In the genomic region with DNA sequence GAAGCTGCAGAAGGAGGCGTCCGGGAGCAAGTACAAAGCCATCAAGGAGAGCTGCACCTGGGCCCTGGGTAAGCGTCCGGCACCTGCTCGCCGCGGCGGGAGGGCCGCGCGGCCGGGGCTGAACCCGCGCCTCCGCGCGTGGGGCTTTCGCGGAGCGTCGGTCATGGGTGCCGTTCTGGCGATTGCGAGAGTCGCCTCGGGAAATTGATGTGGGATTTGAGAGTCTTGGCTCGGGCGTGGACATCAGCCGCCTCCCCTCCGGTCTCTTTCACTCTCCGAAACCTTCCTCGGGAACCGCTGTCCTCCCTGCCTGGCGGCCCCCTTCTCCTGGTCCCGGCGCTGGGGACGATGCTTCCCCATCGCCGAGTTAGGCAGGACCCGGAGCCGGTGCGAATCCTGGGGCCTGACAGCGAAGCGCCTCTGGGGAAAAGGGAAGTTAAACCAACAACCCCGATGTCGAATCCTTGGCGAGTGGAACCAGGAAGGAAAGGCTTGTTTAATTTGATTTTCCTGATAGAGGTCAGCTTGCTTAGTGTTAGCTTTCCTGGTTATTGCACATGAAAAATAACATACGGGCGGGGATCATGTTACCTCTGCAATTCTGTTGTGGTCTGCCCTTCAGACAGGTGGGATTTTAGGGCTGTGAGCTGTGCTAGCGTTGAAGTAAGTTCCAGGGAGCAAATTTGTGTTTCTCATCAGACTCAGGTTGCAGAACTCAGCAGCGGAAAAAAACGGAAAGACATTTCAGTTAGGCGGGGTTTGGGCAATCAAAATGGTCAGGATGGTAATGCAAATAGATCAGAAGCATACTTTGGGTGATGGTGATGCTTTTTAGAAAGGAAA, we compare ENCODE assay signal across 8 cellular contexts. TPM values are rescaled to one million over a fixed set of nuclear protein-coding genes. Genes with fewer than 3 reads are reported as not detected.
DNase-seq lines count a peak whose midpoint lies in the region; ATAC-seq, FAIRE-seq and TF ChIP-seq lines count a peak whose summit lies in the region.

No MANE protein-coding gene starts in this region.

- peak overlapping the region; percentile 87 to 91 (median 89) for H3K4me3 Mint-ChIP-seq in brain

- H3K4me1 ChIP-seq in skeletal muscle tissue (ENCODE audit: control insufficient read depth in 3 of 3, insufficient read depth in 3 of 3, low read length in 3 of 3), result peaks cover 0 to 15% (median 10%) of the 10 kb centered on the region in 3 donors

- ATAC-seq in HG02571 (IDR thresholded peaks at IDR 0.05; ENCODE audit: unreplicated experiment), result peak; percentile 29

- H3K4me1 Mint-ChIP-seq in brain, result peaks cover 32% of the 10 kb centered on the region

- FAIRE-seq in RCC 7860 (lab: Jason Lieb, UNC), result no peak

- no peak overlapping the region for H3K27ac ChIP-seq in skeletal muscle tissue (ENCODE audit: low read depth, low read length)

- H3K9me3 Mint-ChIP-seq in brain, result peaks cover 0 to 6% (median 2%) of the 10 kb centered on the region in 5 experiments

- TF ChIP-seq CTCF in GM12865 (IDR thresholded peaks at IDR 0.05; ENCODE audit: insufficient read depth, low read depth, low read length, missing control alignments), result no peak
- no peak for TF ChIP-seq CTCF in brain (conservative IDR thresholded peaks at IDR 0.05)

- peak overlapping the region; percentile 49 for H3K4me3 ChIP-seq in GM12865 (ENCODE audit: low read depth, low read length)
- H3K4me3 ChIP-seq in skeletal muscle tissue (ENCODE audit: low read length in 3 of 3), result peak overlapping the region; percentile 59 to 70 (median 61)

- H3K27me3 ChIP-seq in skeletal muscle tissue (ENCODE audit: control insufficient read depth in 3 of 3, insufficient read depth in 3 of 3, low read length in 3 of 3), result peaks cover 25 to 44% (median 26%) of the 10 kb centered on the region in 3 donors

- DNase-seq in GM12865 (ENCODE audit: low read depth) (no peak), NCI-H2171 treated with DMSO at 0.1 percent for 48 hours (lab: John Stamatoyannopoulos, UW) (peak; percentile 93), iris pigment epithelial cell (ENCODE audit: low read depth) (peak; percentile 8), RCC 7860 (ENCODE audit: low spot score) (no peak), NCI-H2227 treated with DMSO at 0.1 percent for 48 hours (lab: John Stamatoyannopoulos, UW) (no peak)

- H3K27me3 Mint-ChIP-seq in brain, result peaks cover 55% of the 10 kb centered on the region

- H3K27ac Mint-ChIP-seq in brain, result peak overlapping the region; percentile 73 to 97 (median 81)

- H3K36me3 Mint-ChIP-seq in brain, result no peaks in the 10 kb centered on the region

- peak overlapping the region in 2 of 3 donors; percentile 18 to 53 for H3K9ac ChIP-seq in skeletal muscle tissue (ENCODE audit: low read depth in 1 of 3, low read length in 3 of 3)

- no peaks in the 10 kb centered on the region for H3K9me3 ChIP-seq in skeletal muscle tissue (ENCODE audit: control insufficient read depth in 3 of 3, low read length in 3 of 3)

- no peaks in the 10 kb centered on the region for H3K36me3 ChIP-seq in skeletal muscle tissue (ENCODE audit: control insufficient read depth in 3 of 3, insufficient read depth in 3 of 3, low read length in 3 of 3)

RNA-seq across cellular contexts. Expression of a gene that starts 0.6 kb away (rescaled TPM):
- 17.7 TPM for polyA plus RNA-seq in brain (ENCODE audit: insufficient read depth, low read depth, low replicate concordance)
- 1.0 TPM for total RNA-seq in skeletal muscle tissue

RNA-seq across cellular contexts. Expression of a gene that starts 55.1 kb away (rescaled TPM):
- 57.7 TPM for polyA plus RNA-seq in brain (ENCODE audit: insufficient read depth, low read depth, low replicate concordance)
- 1.0 TPM for total RNA-seq in skeletal muscle tissue

RNA-seq across cellular contexts. Expression of a gene that starts 56.0 kb away (rescaled TPM):
- not detected for polyA plus RNA-seq in brain (ENCODE audit: insufficient read depth, low read depth, low replicate concordance)
- total RNA-seq in skeletal muscle tissue, result not detected

Comparison
In these comparisons a context has a peak if more than half of its experiments do, and no peak if none do; other contexts are left out.
1. DNase-seq: peak in NCI-H2171 treated with DMSO at 0.1 percent for 48 hours (single experiment) and iris pigment epithelial cell (single experiment); none in GM12865 (single experiment), RCC 7860 (single experiment) and NCI-H2227 treated with DMSO at 0.1 percent for 48 hours (single experiment).